ENCODE assay signal across 22 cellular contexts in genomic region chr12:47353508-47353907, GRCh38.
DNase-seq lines count a peak whose midpoint lies in the region; ATAC-seq lines count a peak whose summit lies in the region.
"Had no signal": no experiment of that assay in that cellular context is flagged by ENCODE, and none has a peak within 500 bp of the region (broad histone marks: within the 10 kb centered on the region; RNA-seq: fewer than 3 reads in every experiment).

No MANE protein-coding gene starts in this region.

- no peak for ATAC-seq in activated CD4-positive, alpha-beta T cell treated with anti-CD3 and anti-CD28 coated beads for 36 hours
- no peak for ATAC-seq in activated T-helper 17 cell treated with anti-CD3 and anti-CD28 coated beads, Interleukin-2, amount 50 U/mL, for 72 hours (replicated peaks)
- ATAC-seq in naive B cell (ENCODE audit: low read depth in 2 of 2), result no peak
- ATAC-seq in GM19395 (IDR thresholded peaks at IDR 0.05; ENCODE audit: unreplicated experiment), result no peak
- ATAC-seq: esophagus mucosa, left ventricle myocardium superior, mucosa of descending colon had no signal

- CTCF ChIA-PET in activated CD4-positive, alpha-beta T cell treated with anti-CD3 and anti-CD28 coated beads for 36 hours (lab: Charles Lee), result interaction anchor here (1.8 to 2.2 kb wide), 2 partner anchors 44 to 51 kb away, joined by 5 to 7 read pairs; no protein-coding TSS in a partner anchor
- CTCF ChIA-PET in CD4-positive, alpha-beta memory T cell (lab: Charles Lee; ENCODE audit: partially characterized antibody), result no interaction called here

- no peak for DNase-seq in activated CD4-positive, alpha-beta T cell treated with anti-CD3 and anti-CD28 coated beads for 36 hours
- no peak for DNase-seq in activated CD4-positive, alpha-beta T cell treated with anti-CD3 and anti-CD28 coated beads, Interleukin-2, amount 50 U/mL, for 48 hours
- no peak for DNase-seq in CD4-positive, alpha-beta memory T cell
- DNase-seq in naive B cell (no peak), cerebellum (ENCODE audit: low spot score) (no peak), GOT3 (lab: John Stamatoyannopoulos, UW) (no peak)
- DNase-seq: 8988T; activated gamma-delta T cell treated with Interleukin-2 at 50 U/mL for 16 hours; effector CD8-positive, alpha-beta T cell; HFFc6; immature natural killer cell; KBM-7; left ventricle myocardium superior; mucosa of descending colon; NCI-H1436 treated with DMSO at 0.1 percent for 48 hours; NCI-H526 had no signal

- H3K27ac ChIP-seq in CD4-positive, alpha-beta memory T cell (ENCODE audit: low read depth, low read length), result no peak overlapping the region
- H3K27ac ChIP-seq: hepatocyte, SJSA1, VCaP had no signal

- POLR2A ChIA-PET in activated CD4-positive, alpha-beta T cell treated with anti-CD3 and anti-CD28 coated beads for 36 hours (lab: Charles Lee), result no interaction called here
- POLR2A ChIA-PET in CD4-positive, alpha-beta memory T cell (lab: Charles Lee; ENCODE audit: partially characterized antibody), result interaction anchor here (0.8 to 1.6 kb wide), 2 partner anchors 14 to 31 kb away, joined by 3 to 4 read pairs; no protein-coding TSS in a partner anchor

- peak overlapping the region; percentile 91 for H3K27ac Mint-ChIP-seq in activated CD4-positive, alpha-beta T cell treated with anti-CD3 and anti-CD28 coated beads for 36 hours
- peak overlapping the region in 5 of 7 donors; percentile 0 to 60 (median 49) for H3K27ac Mint-ChIP-seq in CD4-positive, alpha-beta memory T cell
- H3K27ac Mint-ChIP-seq in activated T-helper 17 cell treated with anti-CD3 and anti-CD28 coated beads, Interleukin-2, amount 50 U/mL, for 72 hours, result peak overlapping the region; percentile 69
- H3K27ac Mint-ChIP-seq in naive B cell, result peak overlapping the region; percentile 68 to 99 (median 94)
- H3K27ac Mint-ChIP-seq: HFFc6, immature natural killer cell had no signal

- peaks cover 4% of the 10 kb centered on the region for H3K9me3 Mint-ChIP-seq in activated CD4-positive, alpha-beta T cell treated with anti-CD3 and anti-CD28 coated beads for 36 hours (ENCODE audit: low read depth)
- peaks cover 0 to 6% (median 0%) of the 10 kb centered on the region in 8 donors for H3K9me3 Mint-ChIP-seq in CD4-positive, alpha-beta memory T cell
- peaks cover 4% of the 10 kb centered on the region for H3K9me3 Mint-ChIP-seq in activated T-helper 17 cell treated with anti-CD3 and anti-CD28 coated beads, Interleukin-2, amount 50 U/mL, for 72 hours
- peaks cover 3 to 17% (median 12%) of the 10 kb centered on the region in 7 donors for H3K9me3 Mint-ChIP-seq in naive B cell
- H3K9me3 Mint-ChIP-seq: HFFc6 had no signal

- H3K36me3 Mint-ChIP-seq in activated CD4-positive, alpha-beta T cell treated with anti-CD3 and anti-CD28 coated beads for 36 hours (ENCODE audit: low read depth), result peaks cover 43% of the 10 kb centered on the region
- H3K36me3 Mint-ChIP-seq in CD4-positive, alpha-beta memory T cell, result peaks cover 0 to 3% of the 10 kb centered on the region in 2 donors
- H3K36me3 Mint-ChIP-seq in activated T-helper 17 cell treated with anti-CD3 and anti-CD28 coated beads, Interleukin-2, amount 50 U/mL, for 72 hours (ENCODE audit: low read depth), result peaks cover 35% of the 10 kb centered on the region
- peaks cover 4 to 23% of the 10 kb centered on the region in 2 donors for H3K36me3 Mint-ChIP-seq in naive B cell

- H3K4me3 Mint-ChIP-seq in activated CD4-positive, alpha-beta T cell treated with anti-CD3 and anti-CD28 coated beads for 36 hours, result peak overlapping the region; percentile 71
- peak overlapping the region in 3 of 8 donors; percentile 7 to 44 (median 22) for H3K4me3 Mint-ChIP-seq in CD4-positive, alpha-beta memory T cell
- H3K4me3 Mint-ChIP-seq in activated T-helper 17 cell treated with anti-CD3 and anti-CD28 coated beads, Interleukin-2, amount 50 U/mL, for 72 hours, result peak overlapping the region; percentile 62
- peak overlapping the region in 7 of 8 donors; percentile 28 to 80 (median 69) for H3K4me3 Mint-ChIP-seq in naive B cell
- H3K4me3 Mint-ChIP-seq: HFFc6, immature natural killer cell had no signal

- no peaks in the 10 kb centered on the region for H3K36me3 ChIP-seq in CD4-positive, alpha-beta memory T cell (ENCODE audit: insufficient read depth, low read length)
- H3K36me3 ChIP-seq: SJSA1 had no signal

- H3K27me3 ChIP-seq in CD4-positive, alpha-beta memory T cell (ENCODE audit: insufficient read depth, low read length), result no peaks in the 10 kb centered on the region
- H3K27me3 ChIP-seq: hepatocyte, SJSA1 had no signal

- no peak overlapping the region for H3K4me3 ChIP-seq in CD4-positive, alpha-beta memory T cell (ENCODE audit: low read length in 2 of 2)
- H3K4me3 ChIP-seq: hepatocyte, mucosa of descending colon, SJSA1 had no signal

- intact Hi-C loops in activated CD4-positive, alpha-beta T cell treated with anti-CD3 and anti-CD28 coated beads for 36 hours (cut with DNase I, micrococcal nuclease), result loop anchor here (5.0 to 10.0 kb wide), 2 partner anchors 271 to 979 kb away; partner anchors contain the start of gene SLC38A2 (in 1 of the 2)
- intact Hi-C loops in CD4-positive, alpha-beta memory T cell (cut with micrococcal nuclease), result no loop called here

- H3K9me3 ChIP-seq in CD4-positive, alpha-beta memory T cell (ENCODE audit: control insufficient read depth in 1 of 2, low read length in 2 of 2), result no peaks in the 10 kb centered on the region
- H3K9me3 ChIP-seq: mucosa of descending colon, SJSA1 had no signal

- H3K27me3 Mint-ChIP-seq in activated CD4-positive, alpha-beta T cell treated with anti-CD3 and anti-CD28 coated beads for 36 hours, result no peaks in the 10 kb centered on the region
- no peaks in the 10 kb centered on the region for H3K27me3 Mint-ChIP-seq in CD4-positive, alpha-beta memory T cell
- no peaks in the 10 kb centered on the region for H3K27me3 Mint-ChIP-seq in activated T-helper 17 cell treated with anti-CD3 and anti-CD28 coated beads, Interleukin-2, amount 50 U/mL, for 72 hours
- no peaks in the 10 kb centered on the region for H3K27me3 Mint-ChIP-seq in naive B cell

- H3K4me1 Mint-ChIP-seq in activated CD4-positive, alpha-beta T cell treated with anti-CD3 and anti-CD28 coated beads for 36 hours, result peaks cover 88% of the 10 kb centered on the region
- H3K4me1 Mint-ChIP-seq in CD4-positive, alpha-beta memory T cell, result peaks cover 39 to 66% (median 53%) of the 10 kb centered on the region in 4 donors
- peaks cover 43% of the 10 kb centered on the region for H3K4me1 Mint-ChIP-seq in activated T-helper 17 cell treated with anti-CD3 and anti-CD28 coated beads, Interleukin-2, amount 50 U/mL, for 72 hours
- peaks cover 39 to 88% (median 71%) of the 10 kb centered on the region in 3 donors for H3K4me1 Mint-ChIP-seq in naive B cell

- H3K4me1 ChIP-seq in CD4-positive, alpha-beta memory T cell (ENCODE audit: insufficient read depth, low read length), result peaks cover 56% of the 10 kb centered on the region
- H3K4me1 ChIP-seq: SJSA1 had no signal
